Comparison of ENCODE assay signal across 1 cellular context in the genomic region with DNA sequence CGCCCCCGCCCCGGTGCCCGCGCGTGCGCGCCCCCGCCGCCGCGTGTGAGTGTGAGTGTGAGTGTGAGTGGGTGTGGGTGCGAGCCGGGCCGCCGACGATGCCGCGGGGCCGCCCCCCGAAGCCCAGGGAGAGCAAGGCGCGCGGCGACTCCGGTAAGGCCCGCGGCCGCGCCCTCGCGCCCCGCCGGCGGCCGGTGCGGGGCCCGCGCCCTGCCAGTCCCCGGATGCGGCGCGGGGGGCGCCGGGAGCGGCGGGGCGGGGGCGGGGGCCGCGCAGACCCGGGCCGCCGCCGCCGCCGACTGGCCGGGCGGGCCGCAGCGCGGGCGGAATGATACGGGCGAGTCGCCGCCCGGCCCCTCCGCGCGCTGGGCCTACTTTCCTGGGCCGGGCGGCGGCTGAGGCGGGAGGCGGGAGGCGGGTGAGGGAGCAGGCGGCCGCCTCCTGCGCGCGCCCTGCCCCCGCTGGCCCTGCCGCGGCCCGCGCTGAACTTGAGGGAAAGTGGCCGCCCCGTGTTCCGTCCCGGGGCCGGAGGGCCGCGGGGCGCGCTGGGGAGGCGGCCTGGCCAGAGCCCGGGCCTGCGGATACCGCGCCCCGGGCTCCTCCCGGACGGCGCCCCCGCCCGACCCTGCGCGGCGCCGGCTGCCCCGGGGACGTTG.
A peak's percentile ranks its signal among the peaks of the same experiment; 100 is the strongest.
TF ChIP-seq lines count a peak whose summit lies in the region.

A gene (plus strand): TSS at position 48 of the 656 bp plus-strand sequence. CDS start 51 bp downstream, at position 99.

TF ChIP-seq in K562, 482 proteins besides CTCF, POLR2A, EP300 and RAD21 (continued from another document and continues in another):
- TF ChIP-seq, protein P1, sequence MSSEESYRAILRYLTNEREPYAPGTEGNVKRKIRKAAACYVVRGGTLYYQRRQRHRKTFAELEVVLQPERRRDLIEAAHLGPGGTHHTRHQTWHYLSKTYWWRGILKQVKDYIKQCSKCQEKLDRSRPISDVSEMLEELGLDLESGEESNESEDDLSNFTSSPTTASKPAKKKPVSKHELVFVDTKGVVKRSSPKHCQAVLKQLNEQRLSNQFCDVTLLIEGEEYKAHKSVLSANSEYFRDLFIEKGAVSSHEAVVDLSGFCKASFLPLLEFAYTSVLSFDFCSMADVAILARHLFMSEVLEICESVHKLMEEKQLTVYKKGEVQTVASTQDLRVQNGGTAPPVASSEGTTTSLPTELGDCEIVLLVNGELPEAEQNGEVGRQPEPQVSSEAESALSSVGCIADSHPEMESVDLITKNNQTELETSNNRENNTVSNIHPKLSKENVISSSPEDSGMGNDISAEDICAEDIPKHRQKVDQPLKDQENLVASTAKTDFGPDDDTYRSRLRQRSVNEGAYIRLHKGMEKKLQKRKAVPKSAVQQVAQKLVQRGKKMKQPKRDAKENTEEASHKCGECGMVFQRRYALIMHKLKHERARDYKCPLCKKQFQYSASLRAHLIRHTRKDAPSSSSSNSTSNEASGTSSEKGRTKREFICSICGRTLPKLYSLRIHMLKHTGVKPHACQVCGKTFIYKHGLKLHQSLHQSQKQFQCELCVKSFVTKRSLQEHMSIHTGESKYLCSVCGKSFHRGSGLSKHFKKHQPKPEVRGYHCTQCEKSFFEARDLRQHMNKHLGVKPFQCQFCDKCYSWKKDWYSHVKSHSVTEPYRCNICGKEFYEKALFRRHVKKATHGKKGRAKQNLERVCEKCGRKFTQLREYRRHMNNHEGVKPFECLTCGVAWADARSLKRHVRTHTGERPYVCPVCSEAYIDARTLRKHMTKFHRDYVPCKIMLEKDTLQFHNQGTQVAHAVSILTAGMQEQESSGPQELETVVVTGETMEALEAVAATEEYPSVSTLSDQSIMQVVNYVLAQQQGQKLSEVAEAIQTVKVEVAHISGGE (CRISPR knock-in tag; IDR thresholded peaks at IDR 0.05), result peak in 1 of 3 experiments; percentile 59; a peak in 2 of 6 replicates
- TF ChIP-seq RBM34 (IDR thresholded peaks at IDR 0.05; ENCODE audit: borderline replicate concordance, insufficient read depth, low read length), result no peak
- no peak for TF ChIP-seq LCOR (CRISPR knock-in tag; IDR thresholded peaks at IDR 0.05)
- 0 out of 2 replicates have a peak, but pooled peaks have one; percentile 14 for TF ChIP-seq MYC (IDR thresholded peaks at IDR 0.05; ENCODE audit: low read depth, low read length)
- no peak for TF ChIP-seq MYC (CRISPR knock-in tag; IDR thresholded peaks at IDR 0.05; ENCODE audit: borderline replicate concordance, low read depth)
- no peak for TF ChIP-seq ADNP (tag; IDR thresholded peaks at IDR 0.05)
- TF ChIP-seq NFIX (CRISPR knock-in tag; IDR thresholded peaks at IDR 0.05; ENCODE audit: low read depth), result no peak
- TF ChIP-seq ZNF41 (CRISPR knock-in tag; conservative IDR thresholded peaks at IDR 0.05), result no peak
- no peak for TF ChIP-seq SNRNP70 (optimal IDR thresholded peaks at IDR 0.05; ENCODE audit: low read depth, low read length)
- no peak for TF ChIP-seq ETV1 (tag; conservative IDR thresholded peaks at IDR 0.05; ENCODE audit: low read depth)
- TF ChIP-seq, protein P2, sequence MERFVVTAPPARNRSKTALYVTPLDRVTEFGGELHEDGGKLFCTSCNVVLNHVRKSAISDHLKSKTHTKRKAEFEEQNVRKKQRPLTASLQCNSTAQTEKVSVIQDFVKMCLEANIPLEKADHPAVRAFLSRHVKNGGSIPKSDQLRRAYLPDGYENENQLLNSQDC (CRISPR knock-in tag; IDR thresholded peaks at IDR 0.05), result no peak
- TF ChIP-seq, protein P3, sequence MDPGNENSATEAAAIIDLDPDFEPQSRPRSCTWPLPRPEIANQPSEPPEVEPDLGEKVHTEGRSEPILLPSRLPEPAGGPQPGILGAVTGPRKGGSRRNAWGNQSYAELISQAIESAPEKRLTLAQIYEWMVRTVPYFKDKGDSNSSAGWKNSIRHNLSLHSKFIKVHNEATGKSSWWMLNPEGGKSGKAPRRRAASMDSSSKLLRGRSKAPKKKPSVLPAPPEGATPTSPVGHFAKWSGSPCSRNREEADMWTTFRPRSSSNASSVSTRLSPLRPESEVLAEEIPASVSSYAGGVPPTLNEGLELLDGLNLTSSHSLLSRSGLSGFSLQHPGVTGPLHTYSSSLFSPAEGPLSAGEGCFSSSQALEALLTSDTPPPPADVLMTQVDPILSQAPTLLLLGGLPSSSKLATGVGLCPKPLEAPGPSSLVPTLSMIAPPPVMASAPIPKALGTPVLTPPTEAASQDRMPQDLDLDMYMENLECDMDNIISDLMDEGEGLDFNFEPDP (CRISPR knock-in tag; IDR thresholded peaks at IDR 0.05), result no peak
- TF ChIP-seq, protein P4, sequence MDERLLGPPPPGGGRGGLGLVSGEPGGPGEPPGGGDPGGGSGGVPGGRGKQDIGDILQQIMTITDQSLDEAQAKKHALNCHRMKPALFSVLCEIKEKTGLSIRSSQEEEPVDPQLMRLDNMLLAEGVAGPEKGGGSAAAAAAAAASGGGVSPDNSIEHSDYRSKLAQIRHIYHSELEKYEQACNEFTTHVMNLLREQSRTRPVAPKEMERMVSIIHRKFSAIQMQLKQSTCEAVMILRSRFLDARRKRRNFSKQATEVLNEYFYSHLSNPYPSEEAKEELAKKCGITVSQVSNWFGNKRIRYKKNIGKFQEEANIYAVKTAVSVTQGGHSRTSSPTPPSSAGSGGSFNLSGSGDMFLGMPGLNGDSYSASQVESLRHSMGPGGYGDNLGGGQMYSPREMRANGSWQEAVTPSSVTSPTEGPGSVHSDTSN (CRISPR knock-in tag; IDR thresholded peaks at IDR 0.05; ENCODE audit: low read depth), result no peak
- TF ChIP-seq, protein P4 (tag; conservative IDR thresholded peaks at IDR 0.05; ENCODE audit: low read depth), result no peak
- TF ChIP-seq, protein P5, sequence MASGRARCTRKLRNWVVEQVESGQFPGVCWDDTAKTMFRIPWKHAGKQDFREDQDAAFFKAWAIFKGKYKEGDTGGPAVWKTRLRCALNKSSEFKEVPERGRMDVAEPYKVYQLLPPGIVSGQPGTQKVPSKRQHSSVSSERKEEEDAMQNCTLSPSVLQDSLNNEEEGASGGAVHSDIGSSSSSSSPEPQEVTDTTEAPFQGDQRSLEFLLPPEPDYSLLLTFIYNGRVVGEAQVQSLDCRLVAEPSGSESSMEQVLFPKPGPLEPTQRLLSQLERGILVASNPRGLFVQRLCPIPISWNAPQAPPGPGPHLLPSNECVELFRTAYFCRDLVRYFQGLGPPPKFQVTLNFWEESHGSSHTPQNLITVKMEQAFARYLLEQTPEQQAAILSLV (tag; IDR thresholded peaks at IDR 0.05), result no peak
- TF ChIP-seq DMBX1 (CRISPR knock-in tag; IDR thresholded peaks at IDR 0.05; ENCODE audit: borderline replicate concordance), result 0 out of 2 replicates have a peak, but pooled peaks have one; percentile 12
- no peak for TF ChIP-seq L3MBTL2 (IDR thresholded peaks at IDR 0.05)
- TF ChIP-seq, protein P6, sequence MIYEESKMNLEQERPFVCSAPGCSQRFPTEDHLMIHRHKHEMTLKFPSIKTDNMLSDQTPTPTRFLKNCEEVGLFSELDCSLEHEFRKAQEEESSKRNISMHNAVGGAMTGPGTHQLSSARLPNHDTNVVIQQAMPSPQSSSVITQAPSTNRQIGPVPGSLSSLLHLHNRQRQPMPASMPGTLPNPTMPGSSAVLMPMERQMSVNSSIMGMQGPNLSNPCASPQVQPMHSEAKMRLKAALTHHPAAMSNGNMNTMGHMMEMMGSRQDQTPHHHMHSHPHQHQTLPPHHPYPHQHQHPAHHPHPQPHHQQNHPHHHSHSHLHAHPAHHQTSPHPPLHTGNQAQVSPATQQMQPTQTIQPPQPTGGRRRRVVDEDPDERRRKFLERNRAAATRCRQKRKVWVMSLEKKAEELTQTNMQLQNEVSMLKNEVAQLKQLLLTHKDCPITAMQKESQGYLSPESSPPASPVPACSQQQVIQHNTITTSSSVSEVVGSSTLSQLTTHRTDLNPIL (CRISPR knock-in tag; IDR thresholded peaks at IDR 0.05), result no peak
- TF ChIP-seq, protein P7, sequence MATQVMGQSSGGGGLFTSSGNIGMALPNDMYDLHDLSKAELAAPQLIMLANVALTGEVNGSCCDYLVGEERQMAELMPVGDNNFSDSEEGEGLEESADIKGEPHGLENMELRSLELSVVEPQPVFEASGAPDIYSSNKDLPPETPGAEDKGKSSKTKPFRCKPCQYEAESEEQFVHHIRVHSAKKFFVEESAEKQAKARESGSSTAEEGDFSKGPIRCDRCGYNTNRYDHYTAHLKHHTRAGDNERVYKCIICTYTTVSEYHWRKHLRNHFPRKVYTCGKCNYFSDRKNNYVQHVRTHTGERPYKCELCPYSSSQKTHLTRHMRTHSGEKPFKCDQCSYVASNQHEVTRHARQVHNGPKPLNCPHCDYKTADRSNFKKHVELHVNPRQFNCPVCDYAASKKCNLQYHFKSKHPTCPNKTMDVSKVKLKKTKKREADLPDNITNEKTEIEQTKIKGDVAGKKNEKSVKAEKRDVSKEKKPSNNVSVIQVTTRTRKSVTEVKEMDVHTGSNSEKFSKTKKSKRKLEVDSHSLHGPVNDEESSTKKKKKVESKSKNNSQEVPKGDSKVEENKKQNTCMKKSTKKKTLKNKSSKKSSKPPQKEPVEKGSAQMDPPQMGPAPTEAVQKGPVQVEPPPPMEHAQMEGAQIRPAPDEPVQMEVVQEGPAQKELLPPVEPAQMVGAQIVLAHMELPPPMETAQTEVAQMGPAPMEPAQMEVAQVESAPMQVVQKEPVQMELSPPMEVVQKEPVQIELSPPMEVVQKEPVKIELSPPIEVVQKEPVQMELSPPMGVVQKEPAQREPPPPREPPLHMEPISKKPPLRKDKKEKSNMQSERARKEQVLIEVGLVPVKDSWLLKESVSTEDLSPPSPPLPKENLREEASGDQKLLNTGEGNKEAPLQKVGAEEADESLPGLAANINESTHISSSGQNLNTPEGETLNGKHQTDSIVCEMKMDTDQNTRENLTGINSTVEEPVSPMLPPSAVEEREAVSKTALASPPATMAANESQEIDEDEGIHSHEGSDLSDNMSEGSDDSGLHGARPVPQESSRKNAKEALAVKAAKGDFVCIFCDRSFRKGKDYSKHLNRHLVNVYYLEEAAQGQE (CRISPR knock-in tag; IDR thresholded peaks at IDR 0.05; ENCODE audit: low read depth), result no peak
- TF ChIP-seq, protein P8, sequence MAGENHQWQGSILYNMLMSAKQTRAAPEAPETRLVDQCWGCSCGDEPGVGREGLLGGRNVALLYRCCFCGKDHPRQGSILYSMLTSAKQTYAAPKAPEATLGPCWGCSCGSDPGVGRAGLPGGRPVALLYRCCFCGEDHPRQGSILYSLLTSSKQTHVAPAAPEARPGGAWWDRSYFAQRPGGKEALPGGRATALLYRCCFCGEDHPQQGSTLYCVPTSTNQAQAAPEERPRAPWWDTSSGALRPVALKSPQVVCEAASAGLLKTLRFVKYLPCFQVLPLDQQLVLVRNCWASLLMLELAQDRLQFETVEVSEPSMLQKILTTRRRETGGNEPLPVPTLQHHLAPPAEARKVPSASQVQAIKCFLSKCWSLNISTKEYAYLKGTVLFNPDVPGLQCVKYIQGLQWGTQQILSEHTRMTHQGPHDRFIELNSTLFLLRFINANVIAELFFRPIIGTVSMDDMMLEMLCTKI (IDR thresholded peaks at IDR 0.05; ENCODE audit: partially characterized antibody), result no peak
- TF ChIP-seq FOSL1 (tag; conservative IDR thresholded peaks at IDR 0.05), result no peak
- TF ChIP-seq, protein P9, sequence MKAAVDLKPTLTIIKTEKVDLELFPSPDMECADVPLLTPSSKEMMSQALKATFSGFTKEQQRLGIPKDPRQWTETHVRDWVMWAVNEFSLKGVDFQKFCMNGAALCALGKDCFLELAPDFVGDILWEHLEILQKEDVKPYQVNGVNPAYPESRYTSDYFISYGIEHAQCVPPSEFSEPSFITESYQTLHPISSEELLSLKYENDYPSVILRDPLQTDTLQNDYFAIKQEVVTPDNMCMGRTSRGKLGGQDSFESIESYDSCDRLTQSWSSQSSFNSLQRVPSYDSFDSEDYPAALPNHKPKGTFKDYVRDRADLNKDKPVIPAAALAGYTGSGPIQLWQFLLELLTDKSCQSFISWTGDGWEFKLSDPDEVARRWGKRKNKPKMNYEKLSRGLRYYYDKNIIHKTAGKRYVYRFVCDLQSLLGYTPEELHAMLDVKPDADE (conservative IDR thresholded peaks at IDR 0.05; ENCODE audit: control insufficient read depth, low read depth, low read length), result 0 out of 2 replicates have a peak, but pooled peaks have one; percentile 59
- 0 out of 4 replicates have a peak, but pooled peaks of 1 of the 2 experiments have one; percentile 23 for TF ChIP-seq RCOR1 (IDR thresholded peaks at IDR 0.05; ENCODE audit: borderline replicate concordance in 1 of 2, low read depth in 2 of 2, low read length in 2 of 2)
- TF ChIP-seq, protein P10, sequence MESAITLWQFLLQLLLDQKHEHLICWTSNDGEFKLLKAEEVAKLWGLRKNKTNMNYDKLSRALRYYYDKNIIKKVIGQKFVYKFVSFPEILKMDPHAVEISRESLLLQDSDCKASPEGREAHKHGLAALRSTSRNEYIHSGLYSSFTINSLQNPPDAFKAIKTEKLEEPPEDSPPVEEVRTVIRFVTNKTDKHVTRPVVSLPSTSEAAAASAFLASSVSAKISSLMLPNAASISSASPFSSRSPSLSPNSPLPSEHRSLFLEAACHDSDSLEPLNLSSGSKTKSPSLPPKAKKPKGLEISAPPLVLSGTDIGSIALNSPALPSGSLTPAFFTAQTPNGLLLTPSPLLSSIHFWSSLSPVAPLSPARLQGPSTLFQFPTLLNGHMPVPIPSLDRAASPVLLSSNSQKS (CRISPR knock-in tag; IDR thresholded peaks at IDR 0.05), result no peak
- TF ChIP-seq, protein P11, sequence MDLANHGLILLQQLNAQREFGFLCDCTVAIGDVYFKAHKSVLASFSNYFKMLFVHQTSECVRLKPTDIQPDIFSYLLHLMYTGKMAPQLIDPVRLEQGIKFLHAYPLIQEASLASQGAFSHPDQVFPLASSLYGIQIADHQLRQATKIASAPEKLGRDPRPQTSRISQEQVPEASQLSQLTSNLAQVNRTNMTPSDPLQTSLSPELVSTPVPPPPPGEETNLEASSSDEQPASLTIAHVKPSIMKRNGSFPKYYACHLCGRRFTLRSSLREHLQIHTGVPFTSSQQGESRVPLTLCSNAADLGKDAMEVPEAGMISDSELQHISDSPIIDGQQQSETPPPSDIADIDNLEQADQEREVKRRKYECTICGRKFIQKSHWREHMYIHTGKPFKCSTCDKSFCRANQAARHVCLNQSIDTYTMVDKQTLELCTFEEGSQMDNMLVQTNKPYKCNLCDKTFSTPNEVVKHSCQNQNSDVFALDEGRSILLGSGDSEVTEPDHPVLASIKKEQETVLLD (IDR thresholded peaks at IDR 0.05), result no peak
- TF ChIP-seq ZBTB7A (IDR thresholded peaks at IDR 0.05; ENCODE audit: borderline replicate concordance, control insufficient read depth, low read depth, low read length), result peak; percentile 63; the same call in 1 of the 2 replicates
